1 cellular context compared by ENCODE assay signal in genomic region chr2:219206442-219207253, GRCh38.
TF ChIP-seq lines count a peak whose summit lies in the region.

TSS of gene ZFAND2B (plus strand) at chr2:219206782. CDS start at chr2:219206988, 206 bp downstream.

TF ChIP-seq in HepG2, 621 proteins besides CTCF, POLR2A, EP300 and RAD21 (continued from another document and continues in another):
- TF ChIP-seq CSRNP1 (CRISPR knock-in tag; IDR thresholded peaks at IDR 0.05) (peak; percentile 89), KLF9 (CRISPR knock-in tag; IDR thresholded peaks at IDR 0.05; ENCODE audit: low read depth) (no peak), HOMEZ (CRISPR knock-in tag; IDR thresholded peaks at IDR 0.05; ENCODE audit: low read depth) (no peak; the same call in 1 of the 2 replicates), ASH2L (IDR thresholded peaks at IDR 0.05; ENCODE audit: insufficient read length, low read depth, low read length) (peak; percentile 92), ZSCAN20 (CRISPR knock-in tag; IDR thresholded peaks at IDR 0.05; ENCODE audit: borderline replicate concordance) (peak; percentile 63; the same call in 1 of the 2 replicates), TMF1 (CRISPR knock-in tag; IDR thresholded peaks at IDR 0.05; ENCODE audit: low read depth) (peak; percentile 87), ZNF691 (CRISPR knock-in tag; IDR thresholded peaks at IDR 0.05; ENCODE audit: borderline replicate concordance, low read depth) (no peak; the same call in 1 of the 2 replicates), POLR2AphosphoS2 (IDR thresholded peaks at IDR 0.05; ENCODE audit: low read depth, low read length) (peak; percentile 79), RNF2 (conservative IDR thresholded peaks at IDR 0.05; ENCODE audit: low read depth) (no peak; the same call in 1 of the 2 replicates), HOXA7 (CRISPR knock-in tag; IDR thresholded peaks at IDR 0.05) (no peak), BATF2 (CRISPR knock-in tag; IDR thresholded peaks at IDR 0.05) (no peak), FOXK2 (IDR thresholded peaks at IDR 0.05) (no peak), BORCS8-MEF2B (CRISPR knock-in tag; IDR thresholded peaks at IDR 0.05) (peak; percentile 92; the same call in 1 of the 2 replicates), ZNF563 (CRISPR knock-in tag; IDR thresholded peaks at IDR 0.05) (peak; percentile 72; the same call in 1 of the 2 replicates), FOXP1 (IDR thresholded peaks at IDR 0.05) (no peak), FOXP1 (CRISPR knock-in tag; IDR thresholded peaks at IDR 0.05) (no peak), ZNF180 (CRISPR knock-in tag; IDR thresholded peaks at IDR 0.05; ENCODE audit: borderline replicate concordance, low read depth) (no peak), TEAD2 (CRISPR knock-in tag; IDR thresholded peaks at IDR 0.05) (no peak), ZNF577 (CRISPR knock-in tag; IDR thresholded peaks at IDR 0.05; ENCODE audit: borderline replicate concordance, low read depth) (no peak), ZNF101 (CRISPR knock-in tag; IDR thresholded peaks at IDR 0.05; ENCODE audit: borderline replicate concordance, low read depth) (no peak), ZNF275 (CRISPR knock-in tag; IDR thresholded peaks at IDR 0.05; ENCODE audit: borderline replicate concordance) (no peak; the same call in 1 of the 2 replicates), TRAFD1 (CRISPR knock-in tag; IDR thresholded peaks at IDR 0.05; ENCODE audit: borderline replicate concordance) (no peak), ARHGAP35 (CRISPR knock-in tag; IDR thresholded peaks at IDR 0.05; ENCODE audit: borderline replicate concordance) (peak; percentile 85; the same call in 1 of the 2 replicates), ZNF570 (CRISPR knock-in tag; IDR thresholded peaks at IDR 0.05; ENCODE audit: borderline replicate concordance) (no peak), ZNF549 (CRISPR knock-in tag; IDR thresholded peaks at IDR 0.05) (no peak), TRIM22 (IDR thresholded peaks at IDR 0.05) (no peak), ZNF251 (CRISPR knock-in tag; IDR thresholded peaks at IDR 0.05) (no peak), ZNF567 (CRISPR knock-in tag; IDR thresholded peaks at IDR 0.05; ENCODE audit: borderline replicate concordance) (no peak), NFYC (CRISPR knock-in tag; IDR thresholded peaks at IDR 0.05) (no peak; the same call in 1 of the 2 replicates), DNMT3B (CRISPR knock-in tag; conservative IDR thresholded peaks at IDR 0.05) (no peak), E2F1 (CRISPR knock-in tag; IDR thresholded peaks at IDR 0.05) (no peak), ZNF430 (CRISPR knock-in tag; IDR thresholded peaks at IDR 0.05) (0 out of 2 replicates have a peak, but pooled peaks have one; percentile 29), KAT2B (IDR thresholded peaks at IDR 0.05; ENCODE audit: borderline replicate concordance, low read depth, low read length) (no peak), ZNF580 (CRISPR knock-in tag; IDR thresholded peaks at IDR 0.05; ENCODE audit: borderline replicate concordance, low read depth) (peak; percentile 74; the same call in 1 of the 2 replicates), ZFP62 (CRISPR knock-in tag; IDR thresholded peaks at IDR 0.05) (no peak), SCMH1 (CRISPR knock-in tag; IDR thresholded peaks at IDR 0.05; ENCODE audit: borderline replicate concordance) (no peak), E2F5 (CRISPR knock-in tag; conservative IDR thresholded peaks at IDR 0.05) (no peak), ZNF879 (CRISPR knock-in tag; IDR thresholded peaks at IDR 0.05) (no peak; the same call in 1 of the 2 replicates), ZNF558 (CRISPR knock-in tag; IDR thresholded peaks at IDR 0.05; ENCODE audit: borderline replicate concordance) (peak; percentile 87; the same call in 1 of the 2 replicates), PREB (CRISPR knock-in tag; IDR thresholded peaks at IDR 0.05) (no peak), ZNF788 (CRISPR knock-in tag; IDR thresholded peaks at IDR 0.05; ENCODE audit: borderline replicate concordance) (peak; percentile 67), IRF1 (CRISPR knock-in tag; IDR thresholded peaks at IDR 0.05; ENCODE audit: low read depth) (no peak), GTF2F1 (IDR thresholded peaks at IDR 0.05; ENCODE audit: low read length) (no peak), DMTF1 (CRISPR knock-in tag; IDR thresholded peaks at IDR 0.05) (0 out of 2 replicates have a peak, but pooled peaks have one; percentile 8), TFAP4 (IDR thresholded peaks at IDR 0.05; ENCODE audit: borderline replicate concordance, low read depth) (no peak)
